ENCODE assay signal across 1 cellular context in the genomic region with DNA sequence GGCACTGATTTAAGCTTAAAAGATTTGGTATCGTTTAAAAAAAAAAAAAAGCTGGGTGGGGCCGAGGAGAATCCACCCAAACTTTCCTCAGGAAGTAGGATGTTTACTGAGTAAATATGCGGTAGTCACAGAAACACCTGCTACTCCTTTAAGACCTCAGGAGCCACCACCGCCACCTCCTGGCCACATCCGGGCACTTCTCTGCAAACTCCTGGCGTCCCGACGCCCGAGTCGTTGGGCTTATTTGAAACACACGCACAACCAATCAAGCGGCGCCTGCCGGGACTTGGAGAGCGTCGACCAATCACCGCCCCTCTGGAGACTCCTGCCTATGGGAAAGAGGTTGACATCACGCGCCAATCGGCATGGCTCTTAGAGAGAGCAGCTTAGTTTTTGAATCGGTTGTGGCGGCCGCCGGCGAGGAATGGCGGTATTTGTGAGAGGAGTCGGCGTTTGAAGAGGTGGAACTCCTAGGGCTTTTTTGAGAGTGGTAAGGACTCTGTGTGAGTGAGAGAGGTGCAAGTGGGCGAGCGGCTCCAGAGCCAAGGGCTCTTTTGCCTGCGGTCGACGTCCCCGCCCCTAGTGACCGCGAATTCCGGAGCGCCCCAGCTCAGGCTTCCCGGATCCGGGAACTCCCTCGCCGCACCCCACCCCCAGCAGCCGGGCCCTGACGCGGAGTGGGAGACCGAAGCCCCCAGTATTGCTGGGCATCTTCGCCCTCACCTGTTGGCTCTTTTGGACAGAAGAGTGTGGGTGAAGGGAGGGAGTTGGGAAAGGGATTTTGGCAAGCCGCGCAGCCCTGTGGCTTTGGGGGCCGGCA.
TF ChIP-seq lines count a peak whose summit lies in the region.

A gene with protein sequence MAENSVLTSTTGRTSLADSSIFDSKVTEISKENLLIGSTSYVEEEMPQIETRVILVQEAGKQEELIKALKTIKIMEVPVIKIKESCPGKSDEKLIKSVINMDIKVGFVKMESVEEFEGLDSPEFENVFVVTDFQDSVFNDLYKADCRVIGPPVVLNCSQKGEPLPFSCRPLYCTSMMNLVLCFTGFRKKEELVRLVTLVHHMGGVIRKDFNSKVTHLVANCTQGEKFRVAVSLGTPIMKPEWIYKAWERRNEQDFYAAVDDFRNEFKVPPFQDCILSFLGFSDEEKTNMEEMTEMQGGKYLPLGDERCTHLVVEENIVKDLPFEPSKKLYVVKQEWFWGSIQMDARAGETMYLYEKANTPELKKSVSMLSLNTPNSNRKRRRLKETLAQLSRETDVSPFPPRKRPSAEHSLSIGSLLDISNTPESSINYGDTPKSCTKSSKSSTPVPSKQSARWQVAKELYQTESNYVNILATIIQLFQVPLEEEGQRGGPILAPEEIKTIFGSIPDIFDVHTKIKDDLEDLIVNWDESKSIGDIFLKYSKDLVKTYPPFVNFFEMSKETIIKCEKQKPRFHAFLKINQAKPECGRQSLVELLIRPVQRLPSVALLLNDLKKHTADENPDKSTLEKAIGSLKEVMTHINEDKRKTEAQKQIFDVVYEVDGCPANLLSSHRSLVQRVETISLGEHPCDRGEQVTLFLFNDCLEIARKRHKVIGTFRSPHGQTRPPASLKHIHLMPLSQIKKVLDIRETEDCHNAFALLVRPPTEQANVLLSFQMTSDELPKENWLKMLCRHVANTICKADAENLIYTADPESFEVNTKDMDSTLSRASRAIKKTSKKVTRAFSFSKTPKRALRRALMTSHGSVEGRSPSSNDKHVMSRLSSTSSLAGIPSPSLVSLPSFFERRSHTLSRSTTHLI (plus strand): TSS at position 359 of the 820 bp plus-strand sequence. CDS start 3,805 bp downstream, outside the sequence.

TF ChIP-seq in HepG2, 621 proteins besides CTCF, POLR2A, EP300 and RAD21 (continued from another document and continues in another):
- TF ChIP-seq, protein P1, sequence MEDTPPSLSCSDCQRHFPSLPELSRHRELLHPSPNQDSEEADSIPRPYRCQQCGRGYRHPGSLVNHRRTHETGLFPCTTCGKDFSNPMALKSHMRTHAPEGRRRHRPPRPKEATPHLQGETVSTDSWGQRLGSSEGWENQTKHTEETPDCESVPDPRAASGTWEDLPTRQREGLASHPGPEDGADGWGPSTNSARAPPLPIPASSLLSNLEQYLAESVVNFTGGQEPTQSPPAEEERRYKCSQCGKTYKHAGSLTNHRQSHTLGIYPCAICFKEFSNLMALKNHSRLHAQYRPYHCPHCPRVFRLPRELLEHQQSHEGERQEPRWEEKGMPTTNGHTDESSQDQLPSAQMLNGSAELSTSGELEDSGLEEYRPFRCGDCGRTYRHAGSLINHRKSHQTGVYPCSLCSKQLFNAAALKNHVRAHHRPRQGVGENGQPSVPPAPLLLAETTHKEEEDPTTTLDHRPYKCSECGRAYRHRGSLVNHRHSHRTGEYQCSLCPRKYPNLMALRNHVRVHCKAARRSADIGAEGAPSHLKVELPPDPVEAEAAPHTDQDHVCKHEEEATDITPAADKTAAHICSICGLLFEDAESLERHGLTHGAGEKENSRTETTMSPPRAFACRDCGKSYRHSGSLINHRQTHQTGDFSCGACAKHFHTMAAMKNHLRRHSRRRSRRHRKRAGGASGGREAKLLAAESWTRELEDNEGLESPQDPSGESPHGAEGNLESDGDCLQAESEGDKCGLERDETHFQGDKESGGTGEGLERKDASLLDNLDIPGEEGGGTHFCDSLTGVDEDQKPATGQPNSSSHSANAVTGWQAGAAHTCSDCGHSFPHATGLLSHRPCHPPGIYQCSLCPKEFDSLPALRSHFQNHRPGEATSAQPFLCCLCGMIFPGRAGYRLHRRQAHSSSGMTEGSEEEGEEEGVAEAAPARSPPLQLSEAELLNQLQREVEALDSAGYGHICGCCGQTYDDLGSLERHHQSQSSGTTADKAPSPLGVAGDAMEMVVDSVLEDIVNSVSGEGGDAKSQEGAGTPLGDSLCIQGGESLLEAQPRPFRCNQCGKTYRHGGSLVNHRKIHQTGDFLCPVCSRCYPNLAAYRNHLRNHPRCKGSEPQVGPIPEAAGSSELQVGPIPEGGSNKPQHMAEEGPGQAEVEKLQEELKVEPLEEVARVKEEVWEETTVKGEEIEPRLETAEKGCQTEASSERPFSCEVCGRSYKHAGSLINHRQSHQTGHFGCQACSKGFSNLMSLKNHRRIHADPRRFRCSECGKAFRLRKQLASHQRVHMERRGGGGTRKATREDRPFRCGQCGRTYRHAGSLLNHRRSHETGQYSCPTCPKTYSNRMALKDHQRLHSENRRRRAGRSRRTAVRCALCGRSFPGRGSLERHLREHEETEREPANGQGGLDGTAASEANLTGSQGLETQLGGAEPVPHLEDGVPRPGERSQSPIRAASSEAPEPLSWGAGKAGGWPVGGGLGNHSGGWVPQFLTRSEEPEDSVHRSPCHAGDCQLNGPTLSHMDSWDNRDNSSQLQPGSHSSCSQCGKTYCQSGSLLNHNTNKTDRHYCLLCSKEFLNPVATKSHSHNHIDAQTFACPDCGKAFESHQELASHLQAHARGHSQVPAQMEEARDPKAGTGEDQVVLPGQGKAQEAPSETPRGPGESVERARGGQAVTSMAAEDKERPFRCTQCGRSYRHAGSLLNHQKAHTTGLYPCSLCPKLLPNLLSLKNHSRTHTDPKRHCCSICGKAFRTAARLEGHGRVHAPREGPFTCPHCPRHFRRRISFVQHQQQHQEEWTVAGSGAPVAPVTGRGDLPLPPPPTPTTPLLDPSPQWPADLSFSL (CRISPR knock-in tag; IDR thresholded peaks at IDR 0.05), result no peak
- TF ChIP-seq PHF5A (CRISPR knock-in tag; IDR thresholded peaks at IDR 0.05; ENCODE audit: low read depth, unreplicated experiment) (no peak), KLF6 (CRISPR knock-in tag; IDR thresholded peaks at IDR 0.05) (0 out of 2 replicates have a peak, but pooled peaks have one; percentile 19), SYNCRIP (IDR thresholded peaks at IDR 0.05; ENCODE audit: insufficient read depth, low read depth, low read length) (no peak), ZNF761 (CRISPR knock-in tag; conservative IDR thresholded peaks at IDR 0.05) (no peak), GATAD1 (CRISPR knock-in tag; IDR thresholded peaks at IDR 0.05) (peak; percentile 83), FOXM1 (CRISPR knock-in tag; IDR thresholded peaks at IDR 0.05) (peak; percentile 93), HNRNPLL (IDR thresholded peaks at IDR 0.05; ENCODE audit: low read depth, low read length, poor library complexity, severe bottlenecking) (peak; percentile 59), ZFP36 (IDR thresholded peaks at IDR 0.05; ENCODE audit: borderline replicate concordance, low read depth, low read length, partially characterized antibody) (no peak), THAP11 (CRISPR knock-in tag; IDR thresholded peaks at IDR 0.05) (peak; percentile 70; the same call in 1 of the 2 replicates), ZNF10 (CRISPR knock-in tag; IDR thresholded peaks at IDR 0.05; ENCODE audit: borderline replicate concordance, low read depth) (no peak), RBM39 (IDR thresholded peaks at IDR 0.05; ENCODE audit: low read depth, low read length, poor library complexity, severe bottlenecking) (peak; percentile 67), TSC22D2 (CRISPR knock-in tag; IDR thresholded peaks at IDR 0.05; ENCODE audit: borderline replicate concordance) (0 out of 2 replicates have a peak, but pooled peaks have one; percentile 48), DNMT1 (CRISPR knock-in tag; IDR thresholded peaks at IDR 0.05) (no peak), SNAI1 (CRISPR knock-in tag; IDR thresholded peaks at IDR 0.05; ENCODE audit: borderline replicate concordance) (peak; percentile 96; the same call in 1 of the 2 replicates), CEBPB (IDR thresholded peaks at IDR 0.05; ENCODE audit: borderline replicate concordance, low read depth, low read length) (no peak), MAF1 (CRISPR knock-in tag; IDR thresholded peaks at IDR 0.05; ENCODE audit: borderline replicate concordance) (no peak), ZNF605 (CRISPR knock-in tag; IDR thresholded peaks at IDR 0.05) (peak; percentile 42; the same call in 1 of the 2 replicates), ZNF550 (CRISPR knock-in tag; IDR thresholded peaks at IDR 0.05; ENCODE audit: borderline replicate concordance) (no peak), DMAP1 (CRISPR knock-in tag; IDR thresholded peaks at IDR 0.05) (peak; percentile 82), SMYD3 (CRISPR knock-in tag; IDR thresholded peaks at IDR 0.05) (no peak), TCF12 (IDR thresholded peaks at IDR 0.05) (no peak), TCF12 (CRISPR knock-in tag; IDR thresholded peaks at IDR 0.05) (no peak)
- TF ChIP-seq, protein P2, sequence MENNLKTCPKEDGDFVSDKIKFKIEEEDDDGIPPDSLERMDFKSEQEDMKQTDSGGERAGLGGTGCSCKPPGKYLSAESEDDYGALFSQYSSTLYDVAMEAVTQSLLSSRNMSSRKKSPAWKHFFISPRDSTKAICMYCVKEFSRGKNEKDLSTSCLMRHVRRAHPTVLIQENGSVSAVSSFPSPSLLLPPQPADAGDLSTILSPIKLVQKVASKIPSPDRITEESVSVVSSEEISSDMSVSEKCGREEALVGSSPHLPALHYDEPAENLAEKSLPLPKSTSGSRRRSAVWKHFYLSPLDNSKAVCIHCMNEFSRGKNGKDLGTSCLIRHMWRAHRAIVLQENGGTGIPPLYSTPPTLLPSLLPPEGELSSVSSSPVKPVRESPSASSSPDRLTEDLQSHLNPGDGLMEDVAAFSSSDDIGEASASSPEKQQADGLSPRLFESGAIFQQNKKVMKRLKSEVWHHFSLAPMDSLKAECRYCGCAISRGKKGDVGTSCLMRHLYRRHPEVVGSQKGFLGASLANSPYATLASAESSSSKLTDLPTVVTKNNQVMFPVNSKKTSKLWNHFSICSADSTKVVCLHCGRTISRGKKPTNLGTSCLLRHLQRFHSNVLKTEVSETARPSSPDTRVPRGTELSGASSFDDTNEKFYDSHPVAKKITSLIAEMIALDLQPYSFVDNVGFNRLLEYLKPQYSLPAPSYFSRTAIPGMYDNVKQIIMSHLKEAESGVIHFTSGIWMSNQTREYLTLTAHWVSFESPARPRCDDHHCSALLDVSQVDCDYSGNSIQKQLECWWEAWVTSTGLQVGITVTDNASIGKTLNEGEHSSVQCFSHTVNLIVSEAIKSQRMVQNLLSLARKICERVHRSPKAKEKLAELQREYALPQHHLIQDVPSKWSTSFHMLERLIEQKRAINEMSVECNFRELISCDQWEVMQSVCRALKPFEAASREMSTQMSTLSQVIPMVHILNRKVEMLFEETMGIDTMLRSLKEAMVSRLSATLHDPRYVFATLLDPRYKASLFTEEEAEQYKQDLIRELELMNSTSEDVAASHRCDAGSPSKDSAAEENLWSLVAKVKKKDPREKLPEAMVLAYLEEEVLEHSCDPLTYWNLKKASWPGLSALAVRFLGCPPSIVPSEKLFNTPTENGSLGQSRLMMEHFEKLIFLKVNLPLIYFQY (CRISPR knock-in tag; IDR thresholded peaks at IDR 0.05; ENCODE audit: borderline replicate concordance), result no peak
- TF ChIP-seq, protein P3, sequence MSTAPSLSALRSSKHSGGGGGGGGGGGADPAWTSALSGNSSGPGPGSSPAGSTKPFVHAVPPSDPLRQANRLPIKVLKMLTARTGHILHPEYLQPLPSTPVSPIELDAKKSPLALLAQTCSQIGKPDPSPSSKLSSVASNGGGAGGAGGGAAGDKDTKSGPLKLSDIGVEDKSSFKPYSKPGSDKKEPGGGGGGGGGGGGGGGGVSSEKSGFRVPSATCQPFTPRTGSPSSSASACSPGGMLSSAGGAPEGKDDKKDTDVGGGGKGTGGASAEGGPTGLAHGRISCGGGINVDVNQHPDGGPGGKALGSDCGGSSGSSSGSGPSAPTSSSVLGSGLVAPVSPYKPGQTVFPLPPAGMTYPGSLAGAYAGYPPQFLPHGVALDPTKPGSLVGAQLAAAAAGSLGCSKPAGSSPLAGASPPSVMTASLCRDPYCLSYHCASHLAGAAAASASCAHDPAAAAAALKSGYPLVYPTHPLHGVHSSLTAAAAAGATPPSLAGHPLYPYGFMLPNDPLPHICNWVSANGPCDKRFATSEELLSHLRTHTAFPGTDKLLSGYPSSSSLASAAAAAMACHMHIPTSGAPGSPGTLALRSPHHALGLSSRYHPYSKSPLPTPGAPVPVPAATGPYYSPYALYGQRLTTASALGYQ (CRISPR knock-in tag; IDR thresholded peaks at IDR 0.05), result no peak; the same call in 1 of the 2 replicates
- TF ChIP-seq, protein P4, sequence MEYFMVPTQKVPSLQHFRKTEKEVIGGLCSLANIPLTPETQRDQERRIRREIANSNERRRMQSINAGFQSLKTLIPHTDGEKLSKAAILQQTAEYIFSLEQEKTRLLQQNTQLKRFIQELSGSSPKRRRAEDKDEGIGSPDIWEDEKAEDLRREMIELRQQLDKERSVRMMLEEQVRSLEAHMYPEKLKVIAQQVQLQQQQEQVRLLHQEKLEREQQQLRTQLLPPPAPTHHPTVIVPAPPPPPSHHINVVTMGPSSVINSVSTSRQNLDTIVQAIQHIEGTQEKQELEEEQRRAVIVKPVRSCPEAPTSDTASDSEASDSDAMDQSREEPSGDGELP (IDR thresholded peaks at IDR 0.05; ENCODE audit: borderline replicate concordance, low read depth), result peak; percentile 60; the same call in 1 of the 2 replicates
- TF ChIP-seq, protein P5, sequence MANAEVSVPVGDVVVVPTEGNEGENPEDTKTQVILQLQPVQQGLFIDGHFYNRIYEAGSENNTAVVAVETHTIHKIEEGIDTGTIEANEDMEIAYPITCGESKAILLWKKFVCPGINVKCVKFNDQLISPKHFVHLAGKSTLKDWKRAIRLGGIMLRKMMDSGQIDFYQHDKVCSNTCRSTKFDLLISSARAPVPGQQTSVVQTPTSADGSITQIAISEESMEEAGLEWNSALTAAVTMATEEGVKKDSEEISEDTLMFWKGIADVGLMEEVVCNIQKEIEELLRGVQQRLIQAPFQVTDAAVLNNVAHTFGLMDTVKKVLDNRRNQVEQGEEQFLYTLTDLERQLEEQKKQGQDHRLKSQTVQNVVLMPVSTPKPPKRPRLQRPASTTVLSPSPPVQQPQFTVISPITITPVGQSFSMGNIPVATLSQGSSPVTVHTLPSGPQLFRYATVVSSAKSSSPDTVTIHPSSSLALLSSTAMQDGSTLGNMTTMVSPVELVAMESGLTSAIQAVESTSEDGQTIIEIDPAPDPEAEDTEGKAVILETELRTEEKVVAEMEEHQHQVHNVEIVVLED (CRISPR knock-in tag; IDR thresholded peaks at IDR 0.05; ENCODE audit: borderline replicate concordance), result peak; percentile 87
- TF ChIP-seq, protein P6, sequence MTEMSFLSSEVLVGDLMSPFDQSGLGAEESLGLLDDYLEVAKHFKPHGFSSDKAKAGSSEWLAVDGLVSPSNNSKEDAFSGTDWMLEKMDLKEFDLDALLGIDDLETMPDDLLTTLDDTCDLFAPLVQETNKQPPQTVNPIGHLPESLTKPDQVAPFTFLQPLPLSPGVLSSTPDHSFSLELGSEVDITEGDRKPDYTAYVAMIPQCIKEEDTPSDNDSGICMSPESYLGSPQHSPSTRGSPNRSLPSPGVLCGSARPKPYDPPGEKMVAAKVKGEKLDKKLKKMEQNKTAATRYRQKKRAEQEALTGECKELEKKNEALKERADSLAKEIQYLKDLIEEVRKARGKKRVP (CRISPR knock-in tag; IDR thresholded peaks at IDR 0.05), result peak in 1 of 2 experiments; percentile 43; a peak in 1 of 4 replicates
- TF ChIP-seq, protein P7, sequence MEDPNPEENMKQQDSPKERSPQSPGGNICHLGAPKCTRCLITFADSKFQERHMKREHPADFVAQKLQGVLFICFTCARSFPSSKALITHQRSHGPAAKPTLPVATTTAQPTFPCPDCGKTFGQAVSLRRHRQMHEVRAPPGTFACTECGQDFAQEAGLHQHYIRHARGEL (CRISPR knock-in tag; IDR thresholded peaks at IDR 0.05), result no peak
